Comparison of ENCODE assay signal across 23 cellular contexts in the genomic region with DNA sequence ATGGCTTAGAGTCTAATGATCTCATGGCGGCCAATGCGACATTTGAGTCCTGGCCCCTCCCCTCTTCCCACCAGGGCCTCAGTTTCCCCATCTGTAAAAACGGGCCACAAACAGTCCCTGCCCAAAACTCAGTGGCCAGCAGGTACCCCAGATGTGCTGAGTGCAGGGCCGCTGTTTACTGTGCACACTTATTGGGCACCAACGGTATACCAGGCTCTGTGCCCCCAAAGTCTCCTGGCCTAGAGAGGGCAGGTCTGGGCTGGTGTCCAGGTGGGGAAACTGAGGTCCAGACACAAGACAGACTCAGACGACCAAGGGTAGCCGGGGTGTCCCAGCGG. TPM values are rescaled to one million over a fixed set of nuclear protein-coding genes. Genes with fewer than 3 reads are reported as not detected.
DNase-seq lines count a peak whose midpoint lies in the region; ATAC-seq, FAIRE-seq and TF ChIP-seq lines count a peak whose summit lies in the region.
"Had no signal": no experiment of that assay in that cellular context is flagged by ENCODE, and none has a peak within 500 bp of the region (broad histone marks: within the 10 kb centered on the region; RNA-seq: fewer than 3 reads in every experiment).

No MANE protein-coding gene starts in this region.

- H3K18ac ChIP-seq in trophoblast cell (ENCODE audit: low read length): peak overlapping the region; percentile 36

- no peak for TF ChIP-seq CTCF in HepG2 (CRISPR knock-in tag; IDR thresholded peaks at IDR 0.05)
- TF ChIP-seq CTCF in right lobe of liver (IDR thresholded peaks at IDR 0.05): no peak
- no peak for TF ChIP-seq CTCF in hepatocyte (IDR thresholded peaks at IDR 0.05; ENCODE audit: poor library complexity)
- no peak for TF ChIP-seq CTCF in sigmoid colon (IDR thresholded peaks at IDR 0.05)

- intact Hi-C loops in HepG2 (cut with micrococcal nuclease; ENCODE audit: unreplicated experiment) (no loop called here), right lobe of liver (cut with DNase I) (no loop called here), sigmoid colon (cut with DNase I) (no loop called here)

- H3K23ac ChIP-seq in trophoblast cell (ENCODE audit: low read length): no peak overlapping the region

- TF ChIP-seq POLR2A in HepG2 (IDR thresholded peaks at IDR 0.05; ENCODE audit: insufficient read depth in 1 of 2, low read depth in 2 of 2, low read length in 2 of 2) (no peak), right lobe of liver (IDR thresholded peaks at IDR 0.05) (no peak), sigmoid colon (IDR thresholded peaks at IDR 0.05) (no peak)

- H2BK5ac ChIP-seq in trophoblast cell (ENCODE audit: low read depth, low read length, poor library complexity): peak overlapping the region; percentile 2

- no peak for TF ChIP-seq RAD21 in HepG2 (CRISPR knock-in tag; IDR thresholded peaks at IDR 0.05)

- no peaks in the 10 kb centered on the region for H4K20me1 ChIP-seq in HepG2 (ENCODE audit: insufficient read depth, low read length)
- peaks cover 7% of the 10 kb centered on the region for H4K20me1 ChIP-seq in hepatocyte (ENCODE audit: insufficient read depth, poor library complexity, severe bottlenecking)

- H3K4me3 ChIP-seq in HepG2 (replicated peaks in 1 of 3; ENCODE audit: insufficient read depth in 1 of 3, low read depth in 2 of 3, low read length in 3 of 3) (peak overlapping the region in 2 of 3 experiments; percentile 34 to 52; a peak in 3 of 6 replicates), right lobe of liver (no peak overlapping the region), hepatocyte (peak overlapping the region; percentile 55), trophoblast cell (ENCODE audit: low read depth, low read length) (no peak overlapping the region), sigmoid colon (no peak overlapping the region)

- 66% methylated on average over 7 of the region's 8 CpGs for WGBS in HepG2 (ENCODE audit: low lambda C conversion rate)
- WGBS in right lobe of liver (ENCODE audit: insufficient coverage, low coverage, low lambda C conversion rate, missing lambda C conversion rate): no CpG with 5 or more reads among the region's 8 CpGs
- WGBS in hepatocyte (ENCODE audit: low lambda C conversion rate, missing lambda C conversion rate): 72% methylated on average over 8 of the region's 8 CpGs
- WGBS in trophoblast cell (ENCODE audit: extremely low coverage, insufficient coverage, insufficient read length): no CpG with 5 or more reads among the region's 8 CpGs
- 79 to 82% methylated on average over 8 of the region's 8 CpGs for WGBS in sigmoid colon, 2 donors

- H3K4me2 ChIP-seq in HepG2 (ENCODE audit: low read depth, low read length) (peak overlapping the region; percentile 68), hepatocyte (peak overlapping the region; percentile 81), trophoblast cell (ENCODE audit: low read length) (no peak overlapping the region)

- TSS peak; percentile 87 for BruUV-seq in HepG2 (replicated peaks; lab: Mats Ljungman, UMichigan)

- POLR2A ChIA-PET in HepG2 (lab: Yijun Ruan, JAX): interaction anchor here (0.6 to 4.6 kb wide), 8 partner anchors 8 to 37 kb away, joined by 3 to 49 read pairs (median 8); partner anchors contain the start of gene WDR18

- peaks cover 33% of the 10 kb centered on the region for H3K79me1 ChIP-seq in trophoblast cell (ENCODE audit: low read length)

- H2AFZ ChIP-seq in HepG2 (ENCODE audit: low read length) (no peak overlapping the region), hepatocyte (no peak overlapping the region), trophoblast cell (ENCODE audit: insufficient read depth, low read length, poor library complexity) (no peak overlapping the region)

- peak overlapping the region; percentile 10 for H2BK12ac ChIP-seq in trophoblast cell (ENCODE audit: low read length)

- H3K36me3 ChIP-seq in HepG2 (replicated peaks in 1 of 2; ENCODE audit: control insufficient read depth in 1 of 2, insufficient read depth in 2 of 2, low read length in 2 of 2) (peaks cover 23 to 52% of the 10 kb centered on the region in 2 experiments; a peak in 4 of 5 replicates), right lobe of liver (no peaks in the 10 kb centered on the region), hepatocyte (replicated peaks; ENCODE audit: insufficient read depth, low read depth) (peaks cover 3% of the 10 kb centered on the region), trophoblast cell (ENCODE audit: control insufficient read depth in 1 of 2, insufficient read depth in 2 of 2, low read length in 2 of 2) (peaks cover 61 to 65% of the 10 kb centered on the region in 2 experiments), sigmoid colon (peaks cover 0 to 16% (median 8%) of the 10 kb centered on the region in 4 donors)

- peaks cover 55% of the 10 kb centered on the region for H3K79me2 ChIP-seq in HepG2 (ENCODE audit: insufficient read depth, low read length)
- peaks cover 80% of the 10 kb centered on the region for H3K79me2 ChIP-seq in hepatocyte
- peaks cover 23% of the 10 kb centered on the region for H3K79me2 ChIP-seq in trophoblast cell (ENCODE audit: control insufficient read depth, insufficient read depth, low read length, poor library complexity)

- peak overlapping the region; percentile 5 for H4K8ac ChIP-seq in trophoblast cell (ENCODE audit: low read depth, low read length)

- H3K9me3 ChIP-seq in HepG2 (ENCODE audit: low read length) (no peaks in the 10 kb centered on the region), right lobe of liver (no peaks in the 10 kb centered on the region), hepatocyte (ENCODE audit: low read depth) (no peaks in the 10 kb centered on the region), trophoblast cell (ENCODE audit: insufficient read depth, low read depth, low read length) (no peaks in the 10 kb centered on the region), sigmoid colon (no peaks in the 10 kb centered on the region)

- H3K14ac ChIP-seq in trophoblast cell (ENCODE audit: low read length): peak overlapping the region; percentile 6

- H3K27ac ChIP-seq in HepG2 (ENCODE audit: extremely low read length, insufficient read depth, low read length) (peak overlapping the region; percentile 74), right lobe of liver (no peak overlapping the region), hepatocyte (peak overlapping the region; percentile 100), trophoblast cell (ENCODE audit: low read depth, low read length) (peak overlapping the region; percentile 29), sigmoid colon (no peak overlapping the region)
- H3K27ac ChIP-seq: RWPE1 had no signal

- no peak for TF ChIP-seq EP300 in HepG2 (IDR thresholded peaks at IDR 0.05; ENCODE audit: low read depth in 2 of 2, low read length in 2 of 2)
- TF ChIP-seq EP300 in HepG2 (CRISPR knock-in tag; IDR thresholded peaks at IDR 0.05; ENCODE audit: borderline replicate concordance): no peak
- no peak for TF ChIP-seq EP300 in sigmoid colon (IDR thresholded peaks at IDR 0.05)

- in situ Hi-C loops in HepG2 (cut with HindIII; ENCODE audit: extremely low pct_ligation_motif_present, low pct_unique_long_range_greater_than_20kb): loop anchor here (5.0 kb wide), 1 partner anchor 33 kb away; the partner anchor contains the start of gene ARID3A

- H2BK120ac ChIP-seq in trophoblast cell (ENCODE audit: insufficient read depth, low read length, poor library complexity): peak overlapping the region; percentile 4

- H2AK5ac ChIP-seq in trophoblast cell (ENCODE audit: low read length): no peak overlapping the region

- ATAC-seq in HepG2: peak; percentile 1; the same call in 1 of the 3 replicates
- no peak for ATAC-seq in right lobe of liver
- ATAC-seq: Panc1 had no signal

- FAIRE-seq in HepG2 (lab: Jason Lieb, UNC): no peak
- FAIRE-seq: D721Med, GM18507, HTR-8/SVneo had no signal

- H3K4me1 ChIP-seq in HepG2 (ENCODE audit: insufficient read depth, low read length) (peaks cover 72% of the 10 kb centered on the region), right lobe of liver (no peaks in the 10 kb centered on the region), hepatocyte (ENCODE audit: insufficient read depth) (peaks cover 53% of the 10 kb centered on the region), trophoblast cell (ENCODE audit: control insufficient read depth in 1 of 2, insufficient read depth in 2 of 2, low read length in 2 of 2) (peaks cover 41 to 44% of the 10 kb centered on the region in 2 experiments), sigmoid colon (peaks cover 0 to 13% (median 8%) of the 10 kb centered on the region in 4 donors)

- no peaks in the 10 kb centered on the region for H3K9me2 ChIP-seq in hepatocyte (replicated peaks; ENCODE audit: insufficient read depth)

- no peak for DNase-seq in HepG2 (ENCODE audit: low spot score)
- DNase-seq in right lobe of liver: no peak
- peak; percentile 6 for DNase-seq in hepatocyte (ENCODE audit: low spot score)
- DNase-seq in trophoblast cell: no peak
- DNase-seq in sigmoid colon: no peak
- DNase-seq in OCI-M1 (lab: John Stamatoyannopoulos, UW): no peak
- DNase-seq in NCI-H1417 treated with DMSO at 0.1 percent for 48 hours (lab: John Stamatoyannopoulos, UW): no peak
- DNase-seq: KG1, MM.1S, NCI-H1694 treated with DMSO at 0.1 percent for 48 hours, NCI-H2081, NCI-H2227 treated with DMSO at 0.1 percent for 48 hours, NCI-H526 treated with DMSO at 0.1 percent for 48 hours, SHP77 had no signal

- peak overlapping the region; percentile 35 for H3K4ac ChIP-seq in trophoblast cell (ENCODE audit: low read depth, low read length)

- H3K27me3 ChIP-seq in HepG2 (ENCODE audit: control insufficient read depth in 1 of 2, insufficient read depth in 2 of 2, low read length in 2 of 2) (no peaks in the 10 kb centered on the region), right lobe of liver (no peaks in the 10 kb centered on the region), hepatocyte (no peaks in the 10 kb centered on the region), trophoblast cell (ENCODE audit: insufficient read depth, low read length) (no peaks in the 10 kb centered on the region), sigmoid colon (no peaks in the 10 kb centered on the region)

- CTCF ChIA-PET in HepG2 (lab: Yijun Ruan, JAX; ENCODE audit: low intra/inter-chr PET ratio, low total read pairs): no interaction called here

- H4K91ac ChIP-seq in trophoblast cell (ENCODE audit: low read depth, low read length): peak overlapping the region; percentile 1

- H4K12ac ChIP-seq in trophoblast cell (ENCODE audit: low read depth, low read length): no peak overlapping the region

- H3K9ac ChIP-seq in HepG2 (ENCODE audit: insufficient read depth, low read depth, low read length) (peak overlapping the region; percentile 55), trophoblast cell (ENCODE audit: low read length) (no peak overlapping the region)

RNA-seq across cellular contexts. Expression of gene WDR18, which starts 23.6 kb away (rescaled TPM):
- total RNA-seq in HepG2 (2016; rRNA removed; fragmentation: Illumina TruSeq; extraction: Trizol) (47.6 and 49.7 TPM in 2 replicates), right lobe of liver (10 to 100 TPM; 19.0 to 56.2 (median 29.7) TPM), hepatocyte (57.8 and 60.0 TPM in 2 replicates), sigmoid colon (10 to 100 TPM; 14.3 to 33.1 (median 30.4) TPM)
- 26.1 and 29.1 TPM in 2 replicates for total RNA-seq in HepG2 (2016; cell fraction: cytosol; rRNA removed; fragmentation: Illumina TruSeq; extraction: Trizol; ENCODE audit: low read depth)
- total RNA-seq in HepG2 (2016; cell fraction: insoluble cytoplasmic fraction; rRNA removed; fragmentation: Illumina TruSeq; extraction: Trizol): 48.0 and 48.9 TPM in 2 replicates
- 31.0 and 31.9 TPM in 2 replicates for total RNA-seq in HepG2 (2016; cell fraction: membrane; rRNA removed; fragmentation: Illumina TruSeq; extraction: Trizol)
- 29.6 and 30.6 TPM in 2 replicates for total RNA-seq in HepG2 (2016; cell fraction: nucleus; rRNA removed; fragmentation: Illumina TruSeq; extraction: Trizol)
- polyA plus RNA-seq in HepG2 (2011; rRNA removed) (36.4 and 44.6 TPM in 2 replicates), hepatocyte (160 and 169 TPM in 2 replicates), sigmoid colon (10 to 100 TPM; 22.4 to 65.8 (median 43.8) TPM)
- 25.5 and 56.5 TPM in 2 replicates for polyA plus RNA-seq in HepG2 (2011; cell fraction: cytosol; rRNA removed)
- 182 and 212 TPM in 2 replicates for polyA plus RNA-seq in HepG2 (2011; cell fraction: nucleus; rRNA removed)
- 32.8 and 36.1 TPM in 2 replicates for polyA plus RNA-seq in HepG2 (2012)
- polyA plus RNA-seq in HepG2 (2016; cell fraction: cytosol; fragmentation: Illumina TruSeq; extraction: Trizol; ENCODE audit: low read depth): 33.6 and 34.5 TPM in 2 replicates
- 54.6 and 65.2 TPM in 2 replicates for polyA plus RNA-seq in HepG2 (2016; cell fraction: insoluble cytoplasmic fraction; fragmentation: Illumina TruSeq; extraction: Trizol; ENCODE audit: low read depth)
- polyA plus RNA-seq in HepG2 (2016; cell fraction: membrane; fragmentation: Illumina TruSeq; extraction: Trizol; ENCODE audit: low read depth): 27.0 and 27.2 TPM in 2 replicates
- polyA plus RNA-seq in HepG2 (2016; cell fraction: nucleus; fragmentation: Illumina TruSeq; extraction: Trizol; ENCODE audit: insufficient read depth, low read depth): 69.0 and 72.3 TPM in 2 replicates
- polyA minus RNA-seq in HepG2 (2011; rRNA and poly(A)+ RNA removed; ENCODE audit: low replicate concordance): 59.9 and 104 TPM in 2 replicates
- 40.3 and 49.5 TPM in 2 replicates for polyA minus RNA-seq in HepG2 (2011; cell fraction: cytosol; rRNA and poly(A)+ RNA removed)
- polyA minus RNA-seq in HepG2 (2011; cell fraction: nucleus; rRNA and poly(A)+ RNA removed): 29.6 and 30.8 TPM in 2 replicates
- polyA plus RNA-seq in trophoblast cell (2013): 43.8 and 45.6 TPM in 2 replicates

RNA-seq across cellular contexts. Expression of gene ARID3A, which starts 34.7 kb away (rescaled TPM):
- total RNA-seq in HepG2 (2016; rRNA removed; fragmentation: Illumina TruSeq; extraction: Trizol) (53.8 and 71.3 TPM in 2 replicates), right lobe of liver (1 to 10 TPM in 5 of 6 experiments, under 1 TPM in 1; 0.74 to 5.3 (median 1.9) TPM), hepatocyte (95.9 and 122 TPM in 2 replicates), sigmoid colon (10 to 100 TPM in 1 of 4 donors, 1 to 10 TPM in 3; 3.1 to 11.6 (median 4.3) TPM)
- 26.5 and 31.5 TPM in 2 replicates for total RNA-seq in HepG2 (2016; cell fraction: cytosol; rRNA removed; fragmentation: Illumina TruSeq; extraction: Trizol; ENCODE audit: low read depth)
- total RNA-seq in HepG2 (2016; cell fraction: insoluble cytoplasmic fraction; rRNA removed; fragmentation: Illumina TruSeq; extraction: Trizol): 41.5 and 68.9 TPM in 2 replicates
- total RNA-seq in HepG2 (2016; cell fraction: membrane; rRNA removed; fragmentation: Illumina TruSeq; extraction: Trizol): 56.8 and 62.2 TPM in 2 replicates
- 35.6 and 47.1 TPM in 2 replicates for total RNA-seq in HepG2 (2016; cell fraction: nucleus; rRNA removed; fragmentation: Illumina TruSeq; extraction: Trizol)
- polyA plus RNA-seq in HepG2 (2011; rRNA removed) (77.9 and 102 TPM in 2 replicates), hepatocyte (180 and 203 TPM in 2 replicates), sigmoid colon (1 to 10 TPM; 1.4 to 6.0 (median 1.8) TPM)
- polyA plus RNA-seq in HepG2 (2011; cell fraction: cytosol; rRNA removed): 44.7 and 68.0 TPM in 2 replicates
- 150 and 160 TPM in 2 replicates for polyA plus RNA-seq in HepG2 (2011; cell fraction: nucleus; rRNA removed)
- polyA plus RNA-seq in HepG2 (2012): 78.6 and 99.3 TPM in 2 replicates
- polyA plus RNA-seq in HepG2 (2016; cell fraction: cytosol; fragmentation: Illumina TruSeq; extraction: Trizol; ENCODE audit: low read depth): 31.0 and 31.3 TPM in 2 replicates
- polyA plus RNA-seq in HepG2 (2016; cell fraction: insoluble cytoplasmic fraction; fragmentation: Illumina TruSeq; extraction: Trizol; ENCODE audit: low read depth): 58.1 and 70.4 TPM in 2 replicates
- polyA plus RNA-seq in HepG2 (2016; cell fraction: membrane; fragmentation: Illumina TruSeq; extraction: Trizol; ENCODE audit: low read depth): 47.1 and 58.2 TPM in 2 replicates
- polyA plus RNA-seq in HepG2 (2016; cell fraction: nucleus; fragmentation: Illumina TruSeq; extraction: Trizol; ENCODE audit: insufficient read depth, low read depth): 76.0 and 89.6 TPM in 2 replicates
- 15.5 and 299 TPM in 2 replicates for polyA minus RNA-seq in HepG2 (2011; rRNA and poly(A)+ RNA removed; ENCODE audit: low replicate concordance)
- polyA minus RNA-seq in HepG2 (2011; cell fraction: cytosol; rRNA and poly(A)+ RNA removed): 163 and 199 TPM in 2 replicates
- 48.5 and 77.1 TPM in 2 replicates for polyA minus RNA-seq in HepG2 (2011; cell fraction: nucleus; rRNA and poly(A)+ RNA removed)
- polyA plus RNA-seq in trophoblast cell (2013): 445 and 449 TPM in 2 replicates

RNA-seq across cellular contexts. Expression of gene GRIN3B, which starts 39.6 kb away (rescaled TPM):
- total RNA-seq in HepG2 (2016; rRNA removed; fragmentation: Illumina TruSeq; extraction: Trizol) (0.07 TPM in 1 of 2 replicates, not detected in the other), right lobe of liver (under 1 TPM in 1 of 6 experiments, not detected in 5; 0.06 TPM), hepatocyte (0.30 and 0.64 TPM in 2 replicates), sigmoid colon (under 1 TPM in 1 of 4 donors, not detected in 3; 0.14 TPM)
- total RNA-seq in HepG2 (2016; cell fraction: cytosol; rRNA removed; fragmentation: Illumina TruSeq; extraction: Trizol; ENCODE audit: low read depth): not detected in 2 replicates
- 0.17 TPM in 1 of 2 replicates, not detected in the other for total RNA-seq in HepG2 (2016; cell fraction: insoluble cytoplasmic fraction; rRNA removed; fragmentation: Illumina TruSeq; extraction: Trizol)
- not detected in 2 replicates for total RNA-seq in HepG2 (2016; cell fraction: membrane; rRNA removed; fragmentation: Illumina TruSeq; extraction: Trizol)
- 0.28 TPM in 1 of 2 replicates, not detected in the other for total RNA-seq in HepG2 (2016; cell fraction: nucleus; rRNA removed; fragmentation: Illumina TruSeq; extraction: Trizol)
- polyA plus RNA-seq in HepG2 (2011; rRNA removed) (0.20 and 0.34 TPM in 2 replicates), hepatocyte (0.48 and 0.49 TPM in 2 replicates), sigmoid colon (under 1 TPM in 1 of 3 donors, not detected in 2; 0.04 TPM)
- polyA plus RNA-seq in HepG2 (2011; cell fraction: cytosol; rRNA removed): 0.15 and 0.47 TPM in 2 replicates
- polyA plus RNA-seq in HepG2 (2011; cell fraction: nucleus; rRNA removed): 2.8 and 7.1 TPM in 2 replicates
- 0.23 and 0.28 TPM in 2 replicates for polyA plus RNA-seq in HepG2 (2012)
- not detected in 2 replicates for polyA plus RNA-seq in HepG2 (2016; cell fraction: cytosol; fragmentation: Illumina TruSeq; extraction: Trizol; ENCODE audit: low read depth)
- polyA plus RNA-seq in HepG2 (2016; cell fraction: insoluble cytoplasmic fraction; fragmentation: Illumina TruSeq; extraction: Trizol; ENCODE audit: low read depth): not detected in 2 replicates
- not detected in 2 replicates for polyA plus RNA-seq in HepG2 (2016; cell fraction: membrane; fragmentation: Illumina TruSeq; extraction: Trizol; ENCODE audit: low read depth)
- polyA plus RNA-seq in HepG2 (2016; cell fraction: nucleus; fragmentation: Illumina TruSeq; extraction: Trizol; ENCODE audit: insufficient read depth, low read depth): 0.27 and 0.38 TPM in 2 replicates
- polyA minus RNA-seq in HepG2 (2011; rRNA and poly(A)+ RNA removed; ENCODE audit: low replicate concordance): 0.42 TPM in 1 of 2 replicates, not detected in the other
- polyA minus RNA-seq in HepG2 (2011; cell fraction: cytosol; rRNA and poly(A)+ RNA removed): not detected in 2 replicates
- polyA minus RNA-seq in HepG2 (2011; cell fraction: nucleus; rRNA and poly(A)+ RNA removed): 0.13 and 0.37 TPM in 2 replicates
- polyA plus RNA-seq in trophoblast cell (2013): 1.8 and 1.9 TPM in 2 replicates
- total RNA-seq: A172, NCI-H460 had no signal

RNA-seq across cellular contexts. Expression of gene KISS1R, which starts 43.4 kb away (rescaled TPM):
- 3.9 and 10.2 TPM in 2 replicates for total RNA-seq in HepG2 (2016; rRNA removed; fragmentation: Illumina TruSeq; extraction: Trizol)
- total RNA-seq in HepG2 (2016; cell fraction: cytosol; rRNA removed; fragmentation: Illumina TruSeq; extraction: Trizol; ENCODE audit: low read depth): 4.7 and 5.1 TPM in 2 replicates
- total RNA-seq in HepG2 (2016; cell fraction: insoluble cytoplasmic fraction; rRNA removed; fragmentation: Illumina TruSeq; extraction: Trizol): 3.2 and 9.6 TPM in 2 replicates
- 7.1 and 8.6 TPM in 2 replicates for total RNA-seq in HepG2 (2016; cell fraction: membrane; rRNA removed; fragmentation: Illumina TruSeq; extraction: Trizol)
- 8.2 and 8.4 TPM in 2 replicates for total RNA-seq in HepG2 (2016; cell fraction: nucleus; rRNA removed; fragmentation: Illumina TruSeq; extraction: Trizol)
- 1.1 and 1.5 TPM in 2 replicates for polyA plus RNA-seq in HepG2 (2011; rRNA removed)
- polyA plus RNA-seq in HepG2 (2011; cell fraction: cytosol; rRNA removed): 1.6 and 3.0 TPM in 2 replicates
- polyA plus RNA-seq in HepG2 (2011; cell fraction: nucleus; rRNA removed): 10.4 and 11.9 TPM in 2 replicates
- polyA plus RNA-seq in HepG2 (2012): 2.8 and 4.0 TPM in 2 replicates
- polyA plus RNA-seq in HepG2 (2016; cell fraction: cytosol; fragmentation: Illumina TruSeq; extraction: Trizol; ENCODE audit: low read depth): 3.6 and 4.4 TPM in 2 replicates
- 4.2 and 5.9 TPM in 2 replicates for polyA plus RNA-seq in HepG2 (2016; cell fraction: insoluble cytoplasmic fraction; fragmentation: Illumina TruSeq; extraction: Trizol; ENCODE audit: low read depth)
- polyA plus RNA-seq in HepG2 (2016; cell fraction: membrane; fragmentation: Illumina TruSeq; extraction: Trizol; ENCODE audit: low read depth): 4.5 and 6.0 TPM in 2 replicates
- 15.3 and 19.1 TPM in 2 replicates for polyA plus RNA-seq in HepG2 (2016; cell fraction: nucleus; fragmentation: Illumina TruSeq; extraction: Trizol; ENCODE audit: insufficient read depth, low read depth)
- 5.9 TPM in 1 of 2 replicates, not detected in the other for polyA minus RNA-seq in HepG2 (2011; rRNA and poly(A)+ RNA removed; ENCODE audit: low replicate concordance)
- 2.4 and 3.7 TPM in 2 replicates for polyA minus RNA-seq in HepG2 (2011; cell fraction: cytosol; rRNA and poly(A)+ RNA removed)
- polyA minus RNA-seq in HepG2 (2011; cell fraction: nucleus; rRNA and poly(A)+ RNA removed): 0.50 and 0.77 TPM in 2 replicates
- under 1 TPM in 1 of 6 experiments, not detected in 5; 0.47 TPM for total RNA-seq in right lobe of liver
- total RNA-seq in hepatocyte: 1.3 and 1.4 TPM in 2 replicates
- polyA plus RNA-seq in hepatocyte: 2.1 and 4.2 TPM in 2 replicates
- polyA plus RNA-seq in trophoblast cell (2013): 0.10 and 0.14 TPM in 2 replicates
- not detected for total RNA-seq in sigmoid colon
- polyA plus RNA-seq in sigmoid colon: under 1 TPM in 1 of 3 donors, not detected in 2; 0.13 TPM
- total RNA-seq: A172, NCI-H460, SK-MEL-5 had no signal
- polyA plus RNA-seq: BJ had no signal

RNA-seq across cellular contexts. Expression of gene R3HDM4, which starts 47.6 kb away (rescaled TPM):
- total RNA-seq in HepG2 (2016; rRNA removed; fragmentation: Illumina TruSeq; extraction: Trizol) (21.8 and 26.2 TPM in 2 replicates), right lobe of liver (10 to 100 TPM; 14.5 to 28.2 (median 20.5) TPM), hepatocyte (42.2 and 44.1 TPM in 2 replicates), sigmoid colon (10 to 100 TPM; 21.4 to 37.2 (median 27.7) TPM)
- total RNA-seq in HepG2 (2016; cell fraction: cytosol; rRNA removed; fragmentation: Illumina TruSeq; extraction: Trizol; ENCODE audit: low read depth): 17.5 and 31.0 TPM in 2 replicates
- total RNA-seq in HepG2 (2016; cell fraction: insoluble cytoplasmic fraction; rRNA removed; fragmentation: Illumina TruSeq; extraction: Trizol): 22.0 and 24.7 TPM in 2 replicates
- 29.7 and 34.2 TPM in 2 replicates for total RNA-seq in HepG2 (2016; cell fraction: membrane; rRNA removed; fragmentation: Illumina TruSeq; extraction: Trizol)
- 16.4 and 18.7 TPM in 2 replicates for total RNA-seq in HepG2 (2016; cell fraction: nucleus; rRNA removed; fragmentation: Illumina TruSeq; extraction: Trizol)
- polyA plus RNA-seq in HepG2 (2011; rRNA removed) (26.9 and 40.4 TPM in 2 replicates), hepatocyte (86.6 and 88.2 TPM in 2 replicates), sigmoid colon (10 to 100 TPM; 30.5 to 85.3 (median 33.0) TPM)
- polyA plus RNA-seq in HepG2 (2011; cell fraction: cytosol; rRNA removed): 30.7 and 39.0 TPM in 2 replicates
- polyA plus RNA-seq in HepG2 (2011; cell fraction: nucleus; rRNA removed): 57.8 and 68.0 TPM in 2 replicates
- 22.6 and 31.3 TPM in 2 replicates for polyA plus RNA-seq in HepG2 (2012)
- 24.5 and 25.3 TPM in 2 replicates for polyA plus RNA-seq in HepG2 (2016; cell fraction: cytosol; fragmentation: Illumina TruSeq; extraction: Trizol; ENCODE audit: low read depth)
- polyA plus RNA-seq in HepG2 (2016; cell fraction: insoluble cytoplasmic fraction; fragmentation: Illumina TruSeq; extraction: Trizol; ENCODE audit: low read depth): 39.3 and 43.4 TPM in 2 replicates
- 44.4 and 45.0 TPM in 2 replicates for polyA plus RNA-seq in HepG2 (2016; cell fraction: membrane; fragmentation: Illumina TruSeq; extraction: Trizol; ENCODE audit: low read depth)
- 58.7 and 76.5 TPM in 2 replicates for polyA plus RNA-seq in HepG2 (2016; cell fraction: nucleus; fragmentation: Illumina TruSeq; extraction: Trizol; ENCODE audit: insufficient read depth, low read depth)
- polyA minus RNA-seq in HepG2 (2011; rRNA and poly(A)+ RNA removed; ENCODE audit: low replicate concordance): 15.6 and 40.4 TPM in 2 replicates
- 11.7 and 15.6 TPM in 2 replicates for polyA minus RNA-seq in HepG2 (2011; cell fraction: cytosol; rRNA and poly(A)+ RNA removed)
- 8.1 and 9.8 TPM in 2 replicates for polyA minus RNA-seq in HepG2 (2011; cell fraction: nucleus; rRNA and poly(A)+ RNA removed)
- polyA plus RNA-seq in trophoblast cell (2013): 51.5 and 52.5 TPM in 2 replicates

Comparison
In these comparisons a context has a peak if more than half of its experiments do, and no peak if none do; other contexts are left out.
1. H3K27ac ChIP-seq: peak in HepG2 (single experiment), hepatocyte (single experiment) and trophoblast cell (single experiment); none in right lobe of liver (0 of 3) and sigmoid colon (0 of 4).
2. H3K4me3 ChIP-seq: peak in HepG2 (2 of 3) and hepatocyte (single experiment); none in right lobe of liver (0 of 3), trophoblast cell (single experiment) and sigmoid colon (0 of 4).